ENCODE assay signal across 9 cellular contexts in the genomic region with DNA sequence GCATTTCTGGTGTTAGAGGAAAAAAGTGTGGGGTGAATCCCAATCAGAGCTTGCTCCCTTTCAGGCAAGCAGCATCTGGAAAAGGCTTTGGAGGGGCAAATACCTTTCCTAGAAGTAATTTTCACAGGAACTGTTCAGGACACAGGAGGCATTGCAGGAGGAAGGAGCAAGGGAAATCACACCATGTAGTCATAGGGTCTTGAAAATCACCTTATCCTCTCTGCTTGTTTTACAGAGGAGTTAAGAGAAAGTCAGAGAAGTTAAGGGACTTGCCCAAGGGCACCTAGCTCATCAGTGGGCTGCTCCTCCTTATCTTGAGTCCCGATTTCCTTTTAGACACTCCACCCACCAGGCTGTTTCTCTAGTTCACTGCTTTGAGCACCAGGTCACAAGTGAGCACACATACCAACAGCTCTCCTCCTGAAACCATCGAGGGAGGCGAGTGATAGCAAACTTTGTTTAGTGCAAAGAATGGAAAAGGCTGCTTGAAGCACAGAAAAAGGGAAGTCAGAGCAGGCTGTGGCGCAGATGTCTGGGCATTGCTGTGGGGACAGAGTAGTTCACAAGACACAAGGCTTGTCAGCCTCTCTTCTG.
DNase-seq lines count a peak whose midpoint lies in the region; ATAC-seq and TF ChIP-seq lines count a peak whose summit lies in the region.
"Had no signal": no experiment of that assay in that cellular context is flagged by ENCODE, and none has a peak within 500 bp of the region (broad histone marks: within the 10 kb centered on the region; RNA-seq: fewer than 3 reads in every experiment).

No MANE protein-coding gene starts in this region.

- H3K79me2 ChIP-seq in OCI-LY7 (ENCODE audit: insufficient read depth, low read depth, low read length): no peaks in the 10 kb centered on the region

- H3K9me3 ChIP-seq in OCI-LY7 (ENCODE audit: low read length): peaks cover 49% of the 10 kb centered on the region

- H3K27me3 Mint-ChIP-seq in activated naive CD4-positive, alpha-beta T cell treated with anti-CD3 and anti-CD28 coated beads for 36 hours (ENCODE audit: low read depth): no peaks in the 10 kb centered on the region
- H3K27me3 Mint-ChIP-seq in stimulated activated memory B cell treated with anti-CD40 and anti-IgM and Interleukin-4, amounts not matched to agents 10 μg/mL and 1 μg/mL and 100 μg/mL, for 72 hours: no peaks in the 10 kb centered on the region
- H3K27me3 Mint-ChIP-seq: T-cell had no signal

- DNase-seq in activated naive CD4-positive, alpha-beta T cell treated with anti-CD3 and anti-CD28 coated beads for 36 hours: peak; percentile 61
- DNase-seq in activated naive CD4-positive, alpha-beta T cell (lab: John Stamatoyannopoulos, UW): no peak
- DNase-seq in OCI-LY7 (ENCODE audit: low spot score): peak; percentile 96
- DNase-seq in amniotic stem cell (lab: John Stamatoyannopoulos, UW): no peak
- no peak for DNase-seq in effector CD8-positive, alpha-beta T cell (lab: John Stamatoyannopoulos, UW)
- no peak for DNase-seq in HT-29 (ENCODE audit: low spot score)

- H3K36me3 ChIP-seq in OCI-LY7 (ENCODE audit: insufficient read depth, low read length): peaks cover 32% of the 10 kb centered on the region

- CTCF ChIA-PET in activated naive CD4-positive, alpha-beta T cell treated with anti-CD3 and anti-CD28 coated beads for 36 hours (lab: Charles Lee): interaction anchor here (0.6 to 1.5 kb wide), 3 partner anchors 9 to 172 kb away, joined by 3 to 5 read pairs (median 3); no protein-coding TSS in a partner anchor
- CTCF ChIA-PET in OCI-LY7 (lab: Charles Lee; ENCODE audit: unreplicated experiment): interaction anchor here (0.9 to 3.8 kb wide), 14 partner anchors 9 to 210 kb away, joined by 3 to 15 read pairs (median 4); no protein-coding TSS in a partner anchor

- TF ChIP-seq CTCF in OCI-LY7 (conservative IDR thresholded peaks at IDR 0.05; ENCODE audit: low read length): peak; percentile 11; the same call in 1 of the 2 replicates

- POLR2A ChIA-PET in OCI-LY7 (lab: Charles Lee): interaction anchor here (0.5 to 9.3 kb wide), 41 partner anchors 8 to 275 kb away, joined by 3 to 115 read pairs (median 4); a partner anchor contains a TSS

- no peaks in the 10 kb centered on the region for H4K20me1 ChIP-seq in OCI-LY7 (ENCODE audit: insufficient read depth, low read length)

- BruUV-seq in OCI-LY7 (replicated peaks; lab: Mats Ljungman, UMichigan): TSS peak; percentile 95

- no peak overlapping the region for H2AFZ ChIP-seq in OCI-LY7 (ENCODE audit: low read length)

- H3K27ac ChIP-seq in OCI-LY7 (ENCODE audit: low read depth, low read length, poor library complexity, severe bottlenecking): peak overlapping the region; percentile 97

- peaks cover 8% of the 10 kb centered on the region for H3K36me3 Mint-ChIP-seq in activated naive CD4-positive, alpha-beta T cell treated with anti-CD3 and anti-CD28 coated beads for 36 hours (ENCODE audit: low read depth)
- H3K36me3 Mint-ChIP-seq in stimulated activated memory B cell treated with anti-CD40 and anti-IgM and Interleukin-4, amounts not matched to agents 10 μg/mL and 1 μg/mL and 100 μg/mL, for 72 hours: peaks cover 6% of the 10 kb centered on the region

- peak overlapping the region; percentile 92 for H3K4me2 ChIP-seq in OCI-LY7 (ENCODE audit: low read length)

- no peaks in the 10 kb centered on the region for H3K9me2 ChIP-seq in OCI-LY7 (ENCODE audit: insufficient read depth, low read length)

- H3K4me1 ChIP-seq in OCI-LY7 (ENCODE audit: insufficient read depth, low read length, poor library complexity, severe bottlenecking): peaks cover 66% of the 10 kb centered on the region

- peak; percentile 44 for ATAC-seq in HG02870 (IDR thresholded peaks at IDR 0.05; ENCODE audit: unreplicated experiment)
- peak; percentile 89 for ATAC-seq in stimulated activated memory B cell treated with anti-CD40 and anti-IgM and Interleukin-4, amounts not matched to agents 10 μg/mL and 1 μg/mL and 100 μg/mL, for 72 hours

- H3K4me3 Mint-ChIP-seq in activated naive CD4-positive, alpha-beta T cell treated with anti-CD3 and anti-CD28 coated beads for 36 hours: no peak overlapping the region
- peak overlapping the region; percentile 61 for H3K4me3 Mint-ChIP-seq in stimulated activated memory B cell treated with anti-CD40 and anti-IgM and Interleukin-4, amounts not matched to agents 10 μg/mL and 1 μg/mL and 100 μg/mL, for 72 hours
- H3K4me3 Mint-ChIP-seq: T-cell had no signal

- peak overlapping the region; percentile 58 for H3K4me3 ChIP-seq in OCI-LY7 (ENCODE audit: low read depth, low read length, poor library complexity, severe bottlenecking)

- intact Hi-C loops in activated naive CD4-positive, alpha-beta T cell treated with anti-CD3 and anti-CD28 coated beads for 36 hours (cut with micrococcal nuclease): loop anchor here (1.0 to 2.0 kb wide), 7 partner anchors 31 to 168 kb away; no protein-coding TSS in a partner anchor
- intact Hi-C loops in OCI-LY7 (cut with micrococcal nuclease; ENCODE audit: unreplicated experiment): loop anchor here (1.0 to 2.0 kb wide), 5 partner anchors 31 to 291 kb away; no protein-coding TSS in a partner anchor

- H3K9me3 Mint-ChIP-seq in activated naive CD4-positive, alpha-beta T cell treated with anti-CD3 and anti-CD28 coated beads for 36 hours: peaks cover 22% of the 10 kb centered on the region
- peaks cover 6% of the 10 kb centered on the region for H3K9me3 Mint-ChIP-seq in stimulated activated memory B cell treated with anti-CD40 and anti-IgM and Interleukin-4, amounts not matched to agents 10 μg/mL and 1 μg/mL and 100 μg/mL, for 72 hours

- H3K4me1 Mint-ChIP-seq in activated naive CD4-positive, alpha-beta T cell treated with anti-CD3 and anti-CD28 coated beads for 36 hours (ENCODE audit: low read depth): peaks cover 37% of the 10 kb centered on the region
- H3K4me1 Mint-ChIP-seq in stimulated activated memory B cell treated with anti-CD40 and anti-IgM and Interleukin-4, amounts not matched to agents 10 μg/mL and 1 μg/mL and 100 μg/mL, for 72 hours: peaks cover 65% of the 10 kb centered on the region

- H3K27ac Mint-ChIP-seq in activated naive CD4-positive, alpha-beta T cell treated with anti-CD3 and anti-CD28 coated beads for 36 hours: peak overlapping the region; percentile 86
- H3K27ac Mint-ChIP-seq in stimulated activated memory B cell treated with anti-CD40 and anti-IgM and Interleukin-4, amounts not matched to agents 10 μg/mL and 1 μg/mL and 100 μg/mL, for 72 hours: peak overlapping the region; percentile 97

Comparison
In these comparisons a context has a peak if more than half of its experiments do, and no peak if none do; other contexts are left out.
1. DNase-seq: peak in activated naive CD4-positive, alpha-beta T cell treated with anti-CD3 and anti-CD28 coated beads for 36 hours (single experiment) and OCI-LY7 (single experiment); none in activated naive CD4-positive, alpha-beta T cell (0 of 4), amniotic stem cell (single experiment), effector CD8-positive, alpha-beta T cell (single experiment) and HT-29 (single experiment).